Comparison of ENCODE assay signal across 8 cellular contexts in genomic region chr12:39764944-39765560, GRCh38.
DNase-seq lines count a peak whose midpoint lies in the region; ATAC-seq, FAIRE-seq and TF ChIP-seq lines count a peak whose summit lies in the region.

No MANE protein-coding gene starts in this region.

- FAIRE-seq in A204.1 (lab: Jason Lieb, UNC) (peak; percentile 78), urothelium cell line (lab: Jason Lieb, UNC) (no peak)

- peak; percentile 68 for ATAC-seq in HG02623 (IDR thresholded peaks at IDR 0.05; ENCODE audit: unreplicated experiment)

- in situ Hi-C loops in T47D (cut with HindIII; ENCODE audit: low pct_unique_long_range_greater_than_20kb, low sequenced_read_pairs): no loop called here

- peak; percentile 78 for TF ChIP-seq CTCF in GM10266 (IDR thresholded peaks at IDR 0.05; ENCODE audit: control insufficient read depth, insufficient read depth, low read depth, missing control alignments)

- DNase-seq in GM10266 (ENCODE audit: extremely low spot score) (peak; percentile 28), NCI-H2196 treated with DMSO at 0.1 percent for 48 hours (lab: John Stamatoyannopoulos, UW; ENCODE audit: unreplicated experiment) (peak; percentile 4), T47D (ENCODE audit: low read depth in 1 of 2, low spot score in 1 of 2) (peak; percentile 32 to 63), kidney tubule cell (ENCODE audit: low spot score) (peak; percentile 49), urothelium cell line (ENCODE audit: low spot score) (peak; percentile 38)
- DNase-seq in activated effector memory CD4-positive, alpha-beta T cell treated with anti-CD3 and anti-CD28 coated beads, Interleukin-2, amount 50 U/mL, for 16 hours: no peak
